ENCODE assay signal across 12 cellular contexts in genomic region chr10:78953124-78954008, GRCh38.
DNase-seq lines count a peak whose midpoint lies in the region; ATAC-seq and TF ChIP-seq lines count a peak whose summit lies in the region.
"Had no signal": no experiment of that assay in that cellular context is flagged by ENCODE, and none has a peak within 500 bp of the region (broad histone marks: within the 10 kb centered on the region; RNA-seq: fewer than 3 reads in every experiment).

No MANE protein-coding gene starts in this region.

- peak overlapping the region; percentile 33; the same call in 1 of the 2 replicates for H3K4me3 Mint-ChIP-seq in HFFc6
- no peak overlapping the region for H3K4me3 Mint-ChIP-seq in CD4-positive, alpha-beta memory T cell

- POLR2A ChIA-PET in CD4-positive, alpha-beta memory T cell (lab: Charles Lee; ENCODE audit: partially characterized antibody) = no interaction called here

- peaks cover 19 to 36% (median 30%) of the 10 kb centered on the region in 10 experiments for H3K4me1 ChIP-seq in BLaER1 treated with 17β-estradiol and CSF1 and Interleukin-3, amounts not matched to agents 10 nM and 100 nM
- H3K4me1 ChIP-seq in right lobe of liver = no peaks in the 10 kb centered on the region
- H3K4me1 ChIP-seq in CD4-positive, alpha-beta memory T cell (ENCODE audit: insufficient read depth, low read length) = no peaks in the 10 kb centered on the region
- H3K4me1 ChIP-seq: gastrocnemius medialis had no signal

- no peaks in the 10 kb centered on the region for H3K36me3 ChIP-seq in BLaER1 treated with 17β-estradiol and CSF1 and Interleukin-3, amounts not matched to agents 10 nM and 100 nM
- H3K36me3 ChIP-seq in right lobe of liver = no peaks in the 10 kb centered on the region
- H3K36me3 ChIP-seq in CD4-positive, alpha-beta memory T cell (ENCODE audit: insufficient read depth, low read length) = no peaks in the 10 kb centered on the region
- H3K36me3 ChIP-seq: gastrocnemius medialis had no signal

- H3K27ac Mint-ChIP-seq in HFFc6 = peak overlapping the region; percentile 79
- no peak overlapping the region for H3K27ac Mint-ChIP-seq in CD4-positive, alpha-beta memory T cell

- H3K9ac ChIP-seq in BLaER1 treated with 17β-estradiol and CSF1 and Interleukin-3, amounts not matched to agents 10 nM and 100 nM = 0 out of 22 replicates have a peak overlapping the region, but pooled peaks of 1 of the 11 experiments have one; percentile 14

- no peak for TF ChIP-seq POLR2A in right lobe of liver (IDR thresholded peaks at IDR 0.05)

- H3K9me3 Mint-ChIP-seq in HFFc6 = no peaks in the 10 kb centered on the region
- H3K9me3 Mint-ChIP-seq in CD4-positive, alpha-beta memory T cell = no peaks in the 10 kb centered on the region
- H3K9me3 Mint-ChIP-seq: activated naive CD4-positive, alpha-beta T cell treated with anti-CD3 and anti-CD28 coated beads, Interleukin-2, amount 50 U/mL, for 72 hours had no signal

- peak; percentile 62 to 76 (median 70) for ATAC-seq in right lobe of liver

- H3K27me3 Mint-ChIP-seq in HFFc6 (ENCODE audit: insufficient read depth) = peaks cover 2% of the 10 kb centered on the region; the same call in 1 of the 2 replicates
- no peaks in the 10 kb centered on the region for H3K27me3 Mint-ChIP-seq in CD4-positive, alpha-beta memory T cell

- TF ChIP-seq CTCF in HFFc6 (IDR thresholded peaks at IDR 0.05) = no peak
- no peak for TF ChIP-seq CTCF in right lobe of liver (IDR thresholded peaks at IDR 0.05)

- peaks cover 80 to 93% (median 91%) of the 10 kb centered on the region in 11 experiments for H3K27me3 ChIP-seq in BLaER1 treated with 17β-estradiol and CSF1 and Interleukin-3, amounts not matched to agents 10 nM and 100 nM
- H3K27me3 ChIP-seq in right lobe of liver = no peaks in the 10 kb centered on the region
- no peaks in the 10 kb centered on the region for H3K27me3 ChIP-seq in CD4-positive, alpha-beta memory T cell (ENCODE audit: insufficient read depth, low read length)
- H3K27me3 ChIP-seq: gastrocnemius medialis had no signal

- no peaks in the 10 kb centered on the region for H3K36me3 Mint-ChIP-seq in HFFc6 (ENCODE audit: low read depth)
- no peaks in the 10 kb centered on the region for H3K36me3 Mint-ChIP-seq in CD4-positive, alpha-beta memory T cell
- H3K36me3 Mint-ChIP-seq: activated naive CD4-positive, alpha-beta T cell treated with anti-CD3 and anti-CD28 coated beads, Interleukin-2, amount 50 U/mL, for 72 hours had no signal

- peak overlapping the region in 2 of 11 experiments; percentile 18 to 45; a peak in 2 of 22 replicates for H3K27ac ChIP-seq in BLaER1 treated with 17β-estradiol and CSF1 and Interleukin-3, amounts not matched to agents 10 nM and 100 nM
- no peak overlapping the region for H3K27ac ChIP-seq in right lobe of liver
- H3K27ac ChIP-seq in CD4-positive, alpha-beta memory T cell (ENCODE audit: low read depth, low read length) = no peak overlapping the region

- H3K4me1 Mint-ChIP-seq in HFFc6 (ENCODE audit: low read depth) = peaks cover 41% of the 10 kb centered on the region
- peaks cover 0 to 2% (median 0%) of the 10 kb centered on the region in 4 donors for H3K4me1 Mint-ChIP-seq in CD4-positive, alpha-beta memory T cell

- DNase-seq in HFFc6 = peak; percentile 23
- peak; percentile 51 for DNase-seq in T1000 (lab: John Stamatoyannopoulos, UW)
- no peak for DNase-seq in right lobe of liver
- no peak for DNase-seq in iPS-NIHi7 (ENCODE audit: extremely low spot score)
- DNase-seq in NCI-H1930 (lab: John Stamatoyannopoulos, UW) = no peak
- DNase-seq in CD4-positive, alpha-beta memory T cell = no peak
- no peak for DNase-seq in NCI-H187 treated with DMSO at 0.1 percent for 48 hours (lab: John Stamatoyannopoulos, UW)
- DNase-seq: NCI-H1105, retina had no signal

- intact Hi-C loops in right lobe of liver (cut with DNase I) = no loop called here
- intact Hi-C loops in CD4-positive, alpha-beta memory T cell (cut with micrococcal nuclease) = no loop called here

- 82% methylated on average over 6 of the region's 13 CpGs for WGBS in right lobe of liver (ENCODE audit: insufficient coverage, low coverage, low lambda C conversion rate, missing lambda C conversion rate)

- H3K9me3 ChIP-seq in BLaER1 treated with 17β-estradiol and CSF1 and Interleukin-3, amounts not matched to agents 10 nM and 100 nM (replicated peaks in 1 of 11) = no peaks in the 10 kb centered on the region
- H3K9me3 ChIP-seq in right lobe of liver = no peaks in the 10 kb centered on the region
- H3K9me3 ChIP-seq in CD4-positive, alpha-beta memory T cell (ENCODE audit: control insufficient read depth in 1 of 2, low read length in 2 of 2) = no peaks in the 10 kb centered on the region
- H3K9me3 ChIP-seq: gastrocnemius medialis had no signal

- H3K4me3 ChIP-seq in BLaER1 treated with 17β-estradiol and CSF1 and Interleukin-3, amounts not matched to agents 10 nM and 100 nM = 0 out of 20 replicates have a peak overlapping the region, but pooled peaks of 2 of the 10 experiments have one; percentile 14 to 26
- no peak overlapping the region for H3K4me3 ChIP-seq in right lobe of liver
- no peak overlapping the region for H3K4me3 ChIP-seq in CD4-positive, alpha-beta memory T cell (ENCODE audit: low read length in 2 of 2)
- H3K4me3 ChIP-seq: gastrocnemius medialis had no signal

- peak overlapping the region; percentile 66 to 95 (median 88) for H3K4me2 ChIP-seq in BLaER1 treated with 17β-estradiol and CSF1 and Interleukin-3, amounts not matched to agents 10 nM and 100 nM

- peaks cover 0 to 84% (median 63%) of the 10 kb centered on the region in 11 experiments; a peak in 18 of 22 replicates for H4K20me1 ChIP-seq in BLaER1 treated with 17β-estradiol and CSF1 and Interleukin-3, amounts not matched to agents 10 nM and 100 nM

- CTCF ChIA-PET in CD4-positive, alpha-beta memory T cell (lab: Charles Lee; ENCODE audit: partially characterized antibody) = no interaction called here

Comparison
In these comparisons a context has a peak if more than half of its experiments do, and no peak if none do; other contexts are left out.
1. DNase-seq: peak in HFFc6 (single experiment) and T1000 (single experiment); none in right lobe of liver (0 of 3), iPS-NIHi7 (single experiment), NCI-H1930 (0 of 2), CD4-positive, alpha-beta memory T cell (0 of 5) and NCI-H187 treated with DMSO at 0.1 percent for 48 hours (single experiment).